28 cellular contexts compared by ENCODE assay signal in genomic region chr11:131666006-131666405, GRCh38.
DNase-seq lines count a peak whose midpoint lies in the region; ATAC-seq and TF ChIP-seq lines count a peak whose summit lies in the region.
"Had no signal": no experiment of that assay in that cellular context is flagged by ENCODE, and none has a peak within 500 bp of the region (broad histone marks: within the 10 kb centered on the region; RNA-seq: fewer than 3 reads in every experiment).

No MANE protein-coding gene starts in this region.

- ATAC-seq in HG03469 (IDR thresholded peaks at IDR 0.05; ENCODE audit: unreplicated experiment) (no peak), GM21717 (IDR thresholded peaks at IDR 0.05; ENCODE audit: unreplicated experiment) (no peak)
- no peak for ATAC-seq in natural killer cell treated with Interleukin-12 subunit alpha and Interleukin-12 subunit beta and Interleukin-15 and Interleukin-18, amount 100 ng/mL, for 72 hours
- ATAC-seq: activated CD8-positive, alpha-beta memory T cell treated with anti-CD3 and anti-CD28 coated beads, Interleukin-2, amount 10 ng/mL, durations not matched to agents 7 days and 5 days; GM23338; naive thymus-derived CD8-positive, alpha-beta T cell; stimulated activated effector memory CD8-positive, alpha-beta T cell treated with anti-CD3 and anti-CD28 coated beads, Interleukin-12 subunit alpha, Interleukin-12 subunit beta, amount 100 ng/mL, for 72 hours; T-cell had no signal

- TF ChIP-seq CTCF in dorsolateral prefrontal cortex (IDR thresholded peaks at IDR 0.05 in 54 of 56, conservative IDR thresholded peaks at IDR 0.05 in 2 of 56; ENCODE audit: low read depth in 1 of 56, partially characterized antibody in 56 of 56) (no peak), neural crest cell (conservative IDR thresholded peaks at IDR 0.05) (no peak)

- no peak overlapping the region for H3K27ac Mint-ChIP-seq in neural crest cell (ENCODE audit: unreplicated experiment)
- no peak overlapping the region for H3K27ac Mint-ChIP-seq in natural killer cell treated with Interleukin-12 subunit alpha and Interleukin-12 subunit beta and Interleukin-15 and Interleukin-18, amount 100 ng/mL, for 72 hours
- H3K27ac Mint-ChIP-seq: activated CD8-positive, alpha-beta memory T cell treated with anti-CD3 and anti-CD28 coated beads, Interleukin-2, amount 10 ng/mL, durations not matched to agents 7 days and 5 days; activated naive CD4-positive, alpha-beta T cell treated with anti-CD3 and anti-CD28 coated beads for 36 hours; CD4-positive, alpha-beta T cell; GM23338; naive thymus-derived CD8-positive, alpha-beta T cell; stimulated activated effector memory CD8-positive, alpha-beta T cell treated with anti-CD3 and anti-CD28 coated beads, Interleukin-12 subunit alpha, Interleukin-12 subunit beta, amount 100 ng/mL, for 72 hours; T-cell had no signal

- intact Hi-C loops in dorsolateral prefrontal cortex (cut with DNase I), result no loop called here

- peaks cover 71% of the 10 kb centered on the region for H3K4me1 Mint-ChIP-seq in neural crest cell
- H3K4me1 Mint-ChIP-seq in natural killer cell treated with Interleukin-12 subunit alpha and Interleukin-12 subunit beta and Interleukin-15 and Interleukin-18, amount 100 ng/mL, for 72 hours (ENCODE audit: low read depth in 2 of 2), result peaks cover 0 to 9% of the 10 kb centered on the region in 2 donors

- peak overlapping the region in 39 of 59 donors; percentile 28 to 74 (median 48) for H3K4me3 ChIP-seq in dorsolateral prefrontal cortex
- H3K4me3 ChIP-seq: GM23338, left ventricle myocardium inferior, PC-9, right atrium auricular region had no signal

- DNase-seq in activated CD8-positive, alpha-beta memory T cell treated with anti-CD3 and anti-CD28 coated beads, Interleukin-2, amount 50 U/mL, for 48 hours, result peak; percentile 10
- no peak for DNase-seq in activated CD8-positive, alpha-beta memory T cell treated with anti-CD3 and anti-CD28 coated beads, Interleukin-2, amount 50 U/mL, for 4 hours
- DNase-seq in dorsolateral prefrontal cortex (peak in 1 of 10 donors; percentile 25), neural crest cell (ENCODE audit: low read depth, low spot score) (no peak), MV-4-11 (lab: John Stamatoyannopoulos, UW) (no peak)
- no peak for DNase-seq in natural killer cell treated with Interleukin-12 subunit alpha and Interleukin-12 subunit beta and Interleukin-15 and Interleukin-18, amount 100 ng/mL, for 72 hours (ENCODE audit: low spot score)
- DNase-seq: activated CD4-positive, CD25-positive, alpha-beta regulatory T cell; activated CD8-positive, alpha-beta memory T cell treated with anti-CD3 and anti-CD28 coated beads, Interleukin-2, amount 10 ng/mL, durations not matched to agents 7 days and 5 days; activated naive CD4-positive, alpha-beta T cell treated with anti-CD3 and anti-CD28 coated beads for 36 hours; CD4-positive, alpha-beta T cell; cortex of kidney; left ventricle myocardium inferior; naive thymus-derived CD8-positive, alpha-beta T cell; NCI-H1105 treated with DMSO at 0.1 percent for 48 hours; NCI-H1930; NCI-H526 treated with DMSO at 0.1 percent for 48 hours; PC-9; SHP77 treated with DMSO at 0.1 percent for 48 hours; stimulated activated CD4-positive, alpha-beta T cell treated with anti-CD3 and anti-CD28 coated beads, Interleukin-12 subunit alpha, Interleukin-12 subunit beta, amount 100 ng/mL, for 4 hours; stimulated activated CD4-positive, alpha-beta T cell treated with anti-CD3 and anti-CD28 coated beads, Interleukin-4, amount 100 ng/mL, for 24 hours; T-cell had no signal

- no peaks in the 10 kb centered on the region for H3K27me3 ChIP-seq in dorsolateral prefrontal cortex
- H3K27me3 ChIP-seq: right atrium auricular region had no signal

- H3K27ac ChIP-seq in dorsolateral prefrontal cortex, result peak overlapping the region; percentile 53 to 100 (median 98)
- H3K27ac ChIP-seq: 22Rv1, left ventricle myocardium inferior, parathyroid adenoma, PC-9, right atrium auricular region had no signal

- H3K9me3 Mint-ChIP-seq in neural crest cell, result no peaks in the 10 kb centered on the region
- no peaks in the 10 kb centered on the region for H3K9me3 Mint-ChIP-seq in natural killer cell treated with Interleukin-12 subunit alpha and Interleukin-12 subunit beta and Interleukin-15 and Interleukin-18, amount 100 ng/mL, for 72 hours
- H3K9me3 Mint-ChIP-seq: activated naive CD4-positive, alpha-beta T cell treated with anti-CD3 and anti-CD28 coated beads for 36 hours; CD4-positive, alpha-beta T cell; GM23338; T-cell had no signal

- peak overlapping the region; percentile 10 for H3K4me3 Mint-ChIP-seq in neural crest cell
- no peak overlapping the region for H3K4me3 Mint-ChIP-seq in natural killer cell treated with Interleukin-12 subunit alpha and Interleukin-12 subunit beta and Interleukin-15 and Interleukin-18, amount 100 ng/mL, for 72 hours
- H3K4me3 Mint-ChIP-seq: activated CD8-positive, alpha-beta memory T cell treated with anti-CD3 and anti-CD28 coated beads, Interleukin-2, amount 10 ng/mL, durations not matched to agents 7 days and 5 days; activated naive CD4-positive, alpha-beta T cell treated with anti-CD3 and anti-CD28 coated beads for 36 hours; CD4-positive, alpha-beta T cell; GM23338; naive thymus-derived CD8-positive, alpha-beta T cell; stimulated activated effector memory CD8-positive, alpha-beta T cell treated with anti-CD3 and anti-CD28 coated beads, Interleukin-12 subunit alpha, Interleukin-12 subunit beta, amount 100 ng/mL, for 72 hours; T-cell had no signal

- H3K36me3 Mint-ChIP-seq in neural crest cell (ENCODE audit: low read depth), result no peaks in the 10 kb centered on the region
- H3K36me3 Mint-ChIP-seq in natural killer cell treated with Interleukin-12 subunit alpha and Interleukin-12 subunit beta and Interleukin-15 and Interleukin-18, amount 100 ng/mL, for 72 hours, result no peaks in the 10 kb centered on the region
- H3K36me3 Mint-ChIP-seq: activated CD8-positive, alpha-beta memory T cell treated with anti-CD3 and anti-CD28 coated beads, Interleukin-2, amount 10 ng/mL, durations not matched to agents 7 days and 5 days; naive thymus-derived CD8-positive, alpha-beta T cell; T-cell had no signal

- no peaks in the 10 kb centered on the region for H3K27me3 Mint-ChIP-seq in neural crest cell (ENCODE audit: low read depth)
- peaks cover 0 to 4% of the 10 kb centered on the region in 2 donors for H3K27me3 Mint-ChIP-seq in natural killer cell treated with Interleukin-12 subunit alpha and Interleukin-12 subunit beta and Interleukin-15 and Interleukin-18, amount 100 ng/mL, for 72 hours
- H3K27me3 Mint-ChIP-seq: activated CD8-positive, alpha-beta memory T cell treated with anti-CD3 and anti-CD28 coated beads, Interleukin-2, amount 10 ng/mL, durations not matched to agents 7 days and 5 days; CD4-positive, alpha-beta T cell; T-cell had no signal
